In genomic region chr7:108569381-108570145, GRCh38 we compare ENCODE assay signal across 8 cellular contexts.
DNase-seq lines count a peak whose midpoint lies in the region; ATAC-seq, FAIRE-seq and TF ChIP-seq lines count a peak whose summit lies in the region.

TSS of gene DNAJB9 (plus strand) at chr7:108569874. CDS start at chr7:108571727, 1,853 bp downstream.
TSS of gene THAP5 (minus strand) at chr7:108569706. CDS start at chr7:108569569, 137 bp downstream.

- no peak for TF ChIP-seq CTCF in AG09319 (IDR thresholded peaks at IDR 0.05; ENCODE audit: low read depth, low read length)

- DNase-seq in AG09319 (ENCODE audit: extremely low read depth, low read depth) (peak; percentile 98), NCI-H446 treated with DMSO at 0.1 percent for 48 hours (lab: John Stamatoyannopoulos, UW) (peak; percentile 96), cerebellar nuclear complex (lab: John Stamatoyannopoulos, UW) (peak; percentile 96 to 99)
- DNase-seq in stimulated activated CD4-positive, alpha-beta T cell treated with anti-CD3 and anti-CD28 coated beads, Interleukin-12 subunit alpha, Interleukin-12 subunit beta, amount 100 ng/mL, for 4 hours, result peak; percentile 97

- FAIRE-seq in islet of Langerhans (lab: Jason Lieb, UNC), result peak; percentile 83

- peak; percentile 95 for ATAC-seq in GM19035 (IDR thresholded peaks at IDR 0.05; ENCODE audit: unreplicated experiment)
- ATAC-seq in HG03354 (IDR thresholded peaks at IDR 0.05; ENCODE audit: poor library complexity, severe bottlenecking, unreplicated experiment), result peak; percentile 93
- ATAC-seq in activated CD4-positive, CD25-positive, alpha-beta regulatory T cell treated with anti-CD3 and anti-CD28 coated beads, Interleukin-2, amount 50 U/mL, for 24 hours, result peak; percentile 93 to 94

Comparison
In these comparisons a context has a peak if more than half of its experiments do, and no peak if none do; other contexts are left out.
1. Peak in every context shown above with its lines: DNase-seq and ATAC-seq.